9 cellular contexts compared by ENCODE assay signal in the genomic region with DNA sequence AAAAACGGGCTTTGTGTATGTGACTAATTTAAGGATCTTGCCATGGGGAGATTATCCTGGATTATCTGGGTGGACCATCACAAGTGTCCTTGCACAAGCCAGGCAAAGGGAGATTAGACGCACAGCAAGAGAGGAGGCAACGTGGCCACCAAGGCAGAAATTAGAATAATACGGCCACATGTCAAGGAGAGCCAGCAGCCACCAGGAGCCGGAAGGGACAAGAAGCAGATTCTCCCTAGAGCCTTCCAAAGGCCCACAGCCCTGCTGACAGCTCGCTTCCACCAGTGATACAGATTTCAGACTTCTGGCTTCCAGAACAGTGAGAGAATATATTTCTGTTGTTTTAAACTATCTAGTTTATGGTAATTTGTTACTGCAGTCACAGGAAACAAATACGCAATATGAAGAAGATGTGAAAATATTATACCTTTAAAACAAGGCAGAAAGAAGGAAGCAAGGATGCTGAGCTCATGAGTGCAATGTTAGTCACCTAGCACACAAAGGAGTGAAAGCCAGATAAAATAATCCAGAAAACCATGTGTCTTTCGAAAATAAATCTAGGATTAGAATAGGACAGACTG. TPM values are rescaled to one million over a fixed set of nuclear protein-coding genes. Genes with fewer than 3 reads are reported as not detected.
DNase-seq lines count a peak whose midpoint lies in the region; ATAC-seq, FAIRE-seq and TF ChIP-seq lines count a peak whose summit lies in the region.
"Had no signal": no experiment of that assay in that cellular context is flagged by ENCODE, and none has a peak within 500 bp of the region (broad histone marks: within the 10 kb centered on the region; RNA-seq: fewer than 3 reads in every experiment).

No MANE protein-coding gene starts in this region.

- ATAC-seq in SK-N-SH treated with all-trans-retinoic acid at 6 μM for 48 hours (peak; percentile 56), gastrocnemius medialis (no peak), HG02623 (IDR thresholded peaks at IDR 0.05; ENCODE audit: unreplicated experiment) (no peak)
- ATAC-seq: GM23338 had no signal

- no peaks in the 10 kb centered on the region for H3K27me3 ChIP-seq in gastrocnemius medialis
- H3K27me3 ChIP-seq: ovary had no signal

- peak overlapping the region; percentile 79 for H3K27ac ChIP-seq in HEK293 (ENCODE audit: extremely low read depth, low read depth, low read length)
- H3K27ac ChIP-seq in gastrocnemius medialis: peak overlapping the region; percentile 8 to 62 (median 40)

- in situ Hi-C loops in gastrocnemius medialis (cut with MboI; ENCODE audit: low sequenced_read_pairs in 4 of 4): no loop called here

- H3K9me3 ChIP-seq in HEK293 (ENCODE audit: control insufficient read depth, insufficient read depth, low read depth, low read length): no peaks in the 10 kb centered on the region
- no peaks in the 10 kb centered on the region for H3K9me3 ChIP-seq in gastrocnemius medialis
- H3K9me3 ChIP-seq: ovary had no signal

- H3K4me3 ChIP-seq in HEK293 (ENCODE audit: low read depth, low read length) (no peak overlapping the region), fibroblast of mammary gland (ENCODE audit: control insufficient read depth, low read depth, low read length) (no peak overlapping the region), gastrocnemius medialis (no peak overlapping the region)
- H3K4me3 ChIP-seq: GM23338, ovary had no signal

- TF ChIP-seq POLR2A in gastrocnemius medialis (IDR thresholded peaks at IDR 0.05): no peak

- peaks cover 19% of the 10 kb centered on the region for H3K4me1 ChIP-seq in HEK293 (ENCODE audit: control insufficient read depth, insufficient read depth, low read length)
- peaks cover 4% of the 10 kb centered on the region in 2 donors for H3K4me1 ChIP-seq in gastrocnemius medialis

- CTCF ChIA-PET in HEK293 (lab: Yijun Ruan, JAX): interaction anchor here (0.5 to 1.2 kb wide), 2 partner anchors 15 to 250 kb away, joined by 3 read pairs; no protein-coding TSS in a partner anchor

- POLR2A ChIA-PET in HEK293 (lab: Yijun Ruan, JAX): interaction anchor here (0.6 to 2.3 kb wide), 5 partner anchors 16 to 34 kb away, joined by 3 to 24 read pairs (median 10); a partner anchor contains a TSS

- TF ChIP-seq CTCF in HEK293 (tag by site-specific recombination; IDR thresholded peaks at IDR 0.05): no peak
- TF ChIP-seq CTCF in fibroblast of mammary gland (conservative IDR thresholded peaks at IDR 0.05; ENCODE audit: control insufficient read depth, insufficient read depth, low read depth, low read length): no peak
- no peak for TF ChIP-seq CTCF in gastrocnemius medialis (IDR thresholded peaks at IDR 0.05 in 4 of 5, conservative IDR thresholded peaks at IDR 0.05 in 1 of 5)

- no peak for FAIRE-seq in GM19239 (lab: Jason Lieb, UNC)

- intact Hi-C loops in gastrocnemius medialis (cut with DNase I; ENCODE audit: low total_unique reads): loop anchor here (10.0 kb wide), 1 partner anchor 75 kb away; a partner anchor contains a TSS

- DNase-seq in fibroblast of mammary gland (ENCODE audit: low read depth): peak; percentile 90
- no peak for DNase-seq in gastrocnemius medialis
- DNase-seq in GM19239 (ENCODE audit: insufficient read length, low spot score): no peak
- no peak for DNase-seq in medulla oblongata (ENCODE audit: extremely low spot score)

- H3K36me3 ChIP-seq in HEK293 (ENCODE audit: control insufficient read depth in 2 of 2, insufficient read depth in 1 of 2, low read length in 2 of 2) (no peaks in the 10 kb centered on the region), gastrocnemius medialis (no peaks in the 10 kb centered on the region)
- H3K36me3 ChIP-seq: ovary had no signal

TF ChIP-seq in HEK293, 187 proteins besides CTCF, POLR2A, EP300 and RAD21:
- no peak for TF ChIP-seq RBAK (tag by site-specific recombination; IDR thresholded peaks at IDR 0.05)
- no peak for TF ChIP-seq ZNF37A (tag by site-specific recombination; IDR thresholded peaks at IDR 0.05)
- TF ChIP-seq ZNF561 (tag by site-specific recombination; IDR thresholded peaks at IDR 0.05; ENCODE audit: borderline replicate concordance): no peak
- TF ChIP-seq ZNF558 (tag by site-specific recombination; IDR thresholded peaks at IDR 0.05): no peak
- TF ChIP-seq, protein P1, sequence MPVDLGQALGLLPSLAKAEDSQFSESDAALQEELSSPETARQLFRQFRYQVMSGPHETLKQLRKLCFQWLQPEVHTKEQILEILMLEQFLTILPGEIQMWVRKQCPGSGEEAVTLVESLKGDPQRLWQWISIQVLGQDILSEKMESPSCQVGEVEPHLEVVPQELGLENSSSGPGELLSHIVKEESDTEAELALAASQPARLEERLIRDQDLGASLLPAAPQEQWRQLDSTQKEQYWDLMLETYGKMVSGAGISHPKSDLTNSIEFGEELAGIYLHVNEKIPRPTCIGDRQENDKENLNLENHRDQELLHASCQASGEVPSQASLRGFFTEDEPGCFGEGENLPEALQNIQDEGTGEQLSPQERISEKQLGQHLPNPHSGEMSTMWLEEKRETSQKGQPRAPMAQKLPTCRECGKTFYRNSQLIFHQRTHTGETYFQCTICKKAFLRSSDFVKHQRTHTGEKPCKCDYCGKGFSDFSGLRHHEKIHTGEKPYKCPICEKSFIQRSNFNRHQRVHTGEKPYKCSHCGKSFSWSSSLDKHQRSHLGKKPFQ (tag by site-specific recombination; IDR thresholded peaks at IDR 0.05): no peak

TF ChIP-seq in SK-N-SH treated with all-trans-retinoic acid at 6 μM for 48 hours, 23 proteins besides CTCF, POLR2A, EP300 and RAD21 (continues in another document):
- TF ChIP-seq CSDC2 (CRISPR knock-in tag; IDR thresholded peaks at IDR 0.05) (no peak), ZNF70 (CRISPR knock-in tag; IDR thresholded peaks at IDR 0.05) (no peak), SNAI2 (CRISPR knock-in tag; IDR thresholded peaks at IDR 0.05) (no peak), ZFP30 (CRISPR knock-in tag; IDR thresholded peaks at IDR 0.05) (no peak), TCF4 (CRISPR knock-in tag; IDR thresholded peaks at IDR 0.05; ENCODE audit: borderline replicate concordance) (no peak), ZC3H10 (CRISPR knock-in tag; IDR thresholded peaks at IDR 0.05) (no peak), OSR1 (CRISPR knock-in tag; IDR thresholded peaks at IDR 0.05) (no peak), PPARA (CRISPR knock-in tag; IDR thresholded peaks at IDR 0.05; ENCODE audit: borderline replicate concordance) (no peak), ARNTL (CRISPR knock-in tag; IDR thresholded peaks at IDR 0.05; ENCODE audit: borderline replicate concordance, low read depth) (no peak), ZNF565 (CRISPR knock-in tag; conservative IDR thresholded peaks at IDR 0.05; ENCODE audit: low read depth) (no peak), ZNF8 (CRISPR knock-in tag; IDR thresholded peaks at IDR 0.05) (no peak)
- TF ChIP-seq, protein P2, sequence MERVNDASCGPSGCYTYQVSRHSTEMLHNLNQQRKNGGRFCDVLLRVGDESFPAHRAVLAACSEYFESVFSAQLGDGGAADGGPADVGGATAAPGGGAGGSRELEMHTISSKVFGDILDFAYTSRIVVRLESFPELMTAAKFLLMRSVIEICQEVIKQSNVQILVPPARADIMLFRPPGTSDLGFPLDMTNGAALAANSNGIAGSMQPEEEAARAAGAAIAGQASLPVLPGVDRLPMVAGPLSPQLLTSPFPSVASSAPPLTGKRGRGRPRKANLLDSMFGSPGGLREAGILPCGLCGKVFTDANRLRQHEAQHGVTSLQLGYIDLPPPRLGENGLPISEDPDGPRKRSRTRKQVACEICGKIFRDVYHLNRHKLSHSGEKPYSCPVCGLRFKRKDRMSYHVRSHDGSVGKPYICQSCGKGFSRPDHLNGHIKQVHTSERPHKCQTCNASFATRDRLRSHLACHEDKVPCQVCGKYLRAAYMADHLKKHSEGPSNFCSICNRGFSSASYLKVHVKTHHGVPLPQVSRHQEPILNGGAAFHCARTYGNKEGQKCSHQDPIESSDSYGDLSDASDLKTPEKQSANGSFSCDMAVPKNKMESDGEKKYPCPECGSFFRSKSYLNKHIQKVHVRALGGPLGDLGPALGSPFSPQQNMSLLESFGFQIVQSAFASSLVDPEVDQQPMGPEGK (CRISPR knock-in tag; IDR thresholded peaks at IDR 0.05; ENCODE audit: borderline replicate concordance): no peak
- TF ChIP-seq, protein P3, sequence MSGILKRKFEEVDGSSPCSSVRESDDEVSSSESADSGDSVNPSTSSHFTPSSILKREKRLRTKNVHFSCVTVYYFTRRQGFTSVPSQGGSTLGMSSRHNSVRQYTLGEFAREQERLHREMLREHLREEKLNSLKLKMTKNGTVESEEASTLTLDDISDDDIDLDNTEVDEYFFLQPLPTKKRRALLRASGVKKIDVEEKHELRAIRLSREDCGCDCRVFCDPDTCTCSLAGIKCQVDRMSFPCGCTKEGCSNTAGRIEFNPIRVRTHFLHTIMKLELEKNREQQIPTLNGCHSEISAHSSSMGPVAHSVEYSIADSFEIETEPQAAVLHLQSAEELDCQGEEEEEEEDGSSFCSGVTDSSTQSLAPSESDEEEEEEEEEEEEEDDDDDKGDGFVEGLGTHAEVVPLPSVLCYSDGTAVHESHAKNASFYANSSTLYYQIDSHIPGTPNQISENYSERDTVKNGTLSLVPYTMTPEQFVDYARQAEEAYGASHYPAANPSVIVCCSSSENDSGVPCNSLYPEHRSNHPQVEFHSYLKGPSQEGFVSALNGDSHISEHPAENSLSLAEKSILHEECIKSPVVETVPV (CRISPR knock-in tag; IDR thresholded peaks at IDR 0.05): no peak
- TF ChIP-seq, protein P4, sequence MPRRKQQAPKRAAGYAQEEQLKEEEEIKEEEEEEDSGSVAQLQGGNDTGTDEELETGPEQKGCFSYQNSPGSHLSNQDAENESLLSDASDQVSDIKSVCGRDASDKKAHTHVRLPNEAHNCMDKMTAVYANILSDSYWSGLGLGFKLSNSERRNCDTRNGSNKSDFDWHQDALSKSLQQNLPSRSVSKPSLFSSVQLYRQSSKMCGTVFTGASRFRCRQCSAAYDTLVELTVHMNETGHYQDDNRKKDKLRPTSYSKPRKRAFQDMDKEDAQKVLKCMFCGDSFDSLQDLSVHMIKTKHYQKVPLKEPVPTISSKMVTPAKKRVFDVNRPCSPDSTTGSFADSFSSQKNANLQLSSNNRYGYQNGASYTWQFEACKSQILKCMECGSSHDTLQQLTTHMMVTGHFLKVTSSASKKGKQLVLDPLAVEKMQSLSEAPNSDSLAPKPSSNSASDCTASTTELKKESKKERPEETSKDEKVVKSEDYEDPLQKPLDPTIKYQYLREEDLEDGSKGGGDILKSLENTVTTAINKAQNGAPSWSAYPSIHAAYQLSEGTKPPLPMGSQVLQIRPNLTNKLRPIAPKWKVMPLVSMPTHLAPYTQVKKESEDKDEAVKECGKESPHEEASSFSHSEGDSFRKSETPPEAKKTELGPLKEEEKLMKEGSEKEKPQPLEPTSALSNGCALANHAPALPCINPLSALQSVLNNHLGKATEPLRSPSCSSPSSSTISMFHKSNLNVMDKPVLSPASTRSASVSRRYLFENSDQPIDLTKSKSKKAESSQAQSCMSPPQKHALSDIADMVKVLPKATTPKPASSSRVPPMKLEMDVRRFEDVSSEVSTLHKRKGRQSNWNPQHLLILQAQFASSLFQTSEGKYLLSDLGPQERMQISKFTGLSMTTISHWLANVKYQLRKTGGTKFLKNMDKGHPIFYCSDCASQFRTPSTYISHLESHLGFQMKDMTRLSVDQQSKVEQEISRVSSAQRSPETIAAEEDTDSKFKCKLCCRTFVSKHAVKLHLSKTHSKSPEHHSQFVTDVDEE (CRISPR knock-in tag; IDR thresholded peaks at IDR 0.05): no peak

RNA-seq across cellular contexts. Expression of a gene that starts 28.7 kb away (rescaled TPM):
- under 1 TPM in 2 of 4 donors, not detected in 2; 0.20 to 0.46 TPM for total RNA-seq in gastrocnemius medialis

RNA-seq across cellular contexts. Expression of a gene that starts 59.7 kb away (rescaled TPM):
- total RNA-seq in gastrocnemius medialis: not detected
- total RNA-seq: GM23338 had no signal
